In the genomic region with DNA sequence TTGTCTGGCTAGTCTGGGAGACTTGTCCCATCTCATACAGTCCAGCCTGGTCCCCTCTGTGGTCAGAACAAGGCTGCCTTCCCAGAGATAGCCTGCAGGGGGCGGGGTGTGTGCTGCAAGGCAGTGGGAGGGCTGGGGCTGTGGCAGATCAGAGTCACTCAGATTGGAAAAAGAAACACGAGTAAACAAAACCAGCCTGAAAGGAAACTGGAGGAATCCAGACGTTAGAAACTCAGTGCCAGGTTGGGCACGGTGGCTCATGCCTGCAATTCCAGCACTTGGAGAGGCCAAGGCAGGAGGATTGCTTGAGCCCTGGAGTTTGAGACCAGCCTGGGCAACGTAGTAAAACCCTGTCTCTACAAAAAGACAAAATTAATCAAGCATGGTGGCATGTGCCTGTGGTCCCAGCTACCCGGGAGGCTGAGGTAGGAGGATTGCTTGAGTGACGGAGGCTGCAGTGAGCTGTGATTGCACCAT, we compare ENCODE assay signal across 1 cellular context.
TF ChIP-seq lines count a peak whose summit lies in the region.

No MANE protein-coding gene starts in this region.

TF ChIP-seq in endothelial cell of umbilical vein, 7 proteins besides CTCF, POLR2A, EP300 and RAD21:
- TF ChIP-seq FOS (IDR thresholded peaks at IDR 0.05; ENCODE audit: borderline replicate concordance, insufficient read depth, low read length) (no peak), JUN (IDR thresholded peaks at IDR 0.05; ENCODE audit: borderline replicate concordance, insufficient read depth, insufficient read length, low read depth) (no peak), POLR2AphosphoS5 (IDR thresholded peaks at IDR 0.05; ENCODE audit: insufficient read depth, low read depth, low read length) (no peak), MYC (IDR thresholded peaks at IDR 0.05; ENCODE audit: low read depth, low read length) (no peak), GATA2 (IDR thresholded peaks at IDR 0.05; ENCODE audit: insufficient read depth, insufficient read length, low read depth, low read length) (no peak), EZH2 (IDR thresholded peaks at IDR 0.05; ENCODE audit: borderline replicate concordance, low read depth, low read length, severe bottlenecking) (no peak)
- TF ChIP-seq, protein P1, sequence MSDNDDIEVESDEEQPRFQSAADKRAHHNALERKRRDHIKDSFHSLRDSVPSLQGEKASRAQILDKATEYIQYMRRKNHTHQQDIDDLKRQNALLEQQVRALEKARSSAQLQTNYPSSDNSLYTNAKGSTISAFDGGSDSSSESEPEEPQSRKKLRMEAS (IDR thresholded peaks at IDR 0.05; ENCODE audit: insufficient read depth, insufficient read length), result no peak
TF ChIP-seq in endothelial cell of umbilical vein: peak in this region for 0.
